ENCODE assay signal across 8 cellular contexts in genomic region chr14:24678801-24679247, GRCh38. TPM values are rescaled to one million over a fixed set of nuclear protein-coding genes. Genes with fewer than 3 reads are reported as not detected.
DNase-seq lines count a peak whose midpoint lies in the region; ATAC-seq, FAIRE-seq and TF ChIP-seq lines count a peak whose summit lies in the region.

No MANE protein-coding gene starts in this region.

- peaks cover 11% of the 10 kb centered on the region for H3K36me3 Mint-ChIP-seq in activated naive CD8-positive, alpha-beta T cell treated with anti-CD3 and anti-CD28 coated beads, Interleukin-2, amount 50 U/mL, for 24 hours (ENCODE audit: low read depth)

- H3K27ac ChIP-seq in SU-DHL-6 (ENCODE audit: low read depth, low read length) (no peak overlapping the region), rectal smooth muscle tissue (ENCODE audit: low read depth, low read length) (no peak overlapping the region)

- intact Hi-C loops in left cardiac atrium (cut with DNase I): no loop called here

- ATAC-seq in HG02759 (IDR thresholded peaks at IDR 0.05; ENCODE audit: unreplicated experiment) (peak; percentile 82), left cardiac atrium (peak; percentile 92 to 96)
- peak; percentile 69 for ATAC-seq in activated naive CD8-positive, alpha-beta T cell treated with anti-CD3 and anti-CD28 coated beads, Interleukin-2, amount 50 U/mL, for 24 hours

- H3K27me3 ChIP-seq in SU-DHL-6 (ENCODE audit: low read length) (no peaks in the 10 kb centered on the region), rectal smooth muscle tissue (ENCODE audit: control insufficient read depth, insufficient read depth, low read length) (peaks cover 2% of the 10 kb centered on the region)

- H3K4me2 ChIP-seq in SU-DHL-6 (ENCODE audit: low read depth, low read length, poor library complexity, severe bottlenecking): peak overlapping the region; percentile 60

- H3K27ac Mint-ChIP-seq in activated naive CD8-positive, alpha-beta T cell treated with anti-CD3 and anti-CD28 coated beads, Interleukin-2, amount 50 U/mL, for 24 hours: peak overlapping the region; percentile 95

- no peak for TF ChIP-seq POLR2A in GM12891 (IDR thresholded peaks at IDR 0.05; ENCODE audit: low read depth, low read length)

- peak overlapping the region; percentile 99 for H2AFZ ChIP-seq in SU-DHL-6 (ENCODE audit: low read depth, low read length, severe bottlenecking)

- no peaks in the 10 kb centered on the region for H3K27me3 Mint-ChIP-seq in activated naive CD8-positive, alpha-beta T cell treated with anti-CD3 and anti-CD28 coated beads, Interleukin-2, amount 50 U/mL, for 24 hours

- H3K9ac ChIP-seq in SU-DHL-6 (ENCODE audit: low read length): peak overlapping the region; percentile 49
- H3K9ac ChIP-seq in rectal smooth muscle tissue (ENCODE audit: low read length): no peak overlapping the region

- H3K9me3 ChIP-seq in SU-DHL-6 (ENCODE audit: insufficient read depth, low read length): no peaks in the 10 kb centered on the region

- H3K4me1 ChIP-seq in rectal smooth muscle tissue (ENCODE audit: control insufficient read depth, insufficient read depth, low read length): no peaks in the 10 kb centered on the region

- H3K4me3 Mint-ChIP-seq in activated naive CD8-positive, alpha-beta T cell treated with anti-CD3 and anti-CD28 coated beads, Interleukin-2, amount 50 U/mL, for 24 hours: peak overlapping the region; percentile 77

- peaks cover 80% of the 10 kb centered on the region for H3K4me1 Mint-ChIP-seq in activated naive CD8-positive, alpha-beta T cell treated with anti-CD3 and anti-CD28 coated beads, Interleukin-2, amount 50 U/mL, for 24 hours

- peak; percentile 99 for TF ChIP-seq CTCF in SU-DHL-6 (IDR thresholded peaks at IDR 0.05; ENCODE audit: insufficient read depth, low read length, poor library complexity, severe bottlenecking)

- no peaks in the 10 kb centered on the region for H4K20me1 ChIP-seq in SU-DHL-6 (ENCODE audit: low read depth, low read length)

- H3K9me3 Mint-ChIP-seq in activated naive CD8-positive, alpha-beta T cell treated with anti-CD3 and anti-CD28 coated beads, Interleukin-2, amount 50 U/mL, for 24 hours: peaks cover 8% of the 10 kb centered on the region

- H3K9me2 ChIP-seq in SU-DHL-6 (replicated peaks; ENCODE audit: insufficient read depth, low read length): no peaks in the 10 kb centered on the region

- no peaks in the 10 kb centered on the region; the same call in 1 of the 2 replicates for H3F3A ChIP-seq in SU-DHL-6 (ENCODE audit: insufficient read depth)

- H3K4me3 ChIP-seq in SU-DHL-6 (ENCODE audit: insufficient read depth, low read length, poor library complexity, severe bottlenecking): peak overlapping the region; percentile 39
- peak overlapping the region; percentile 52 for H3K4me3 ChIP-seq in rectal smooth muscle tissue (ENCODE audit: low read length)

- FAIRE-seq in GM12891 (lab: Jason Lieb, UNC): peak; percentile 84

- DNase-seq in GM12891 (ENCODE audit: insufficient read length, low spot score) (no peak), NCI-H128 (lab: John Stamatoyannopoulos, UW; ENCODE audit: unreplicated experiment) (peak; percentile 70), left cardiac atrium (peak; percentile 74), cerebellar nuclear complex (lab: John Stamatoyannopoulos, UW) (no peak)
- peak; percentile 80 for DNase-seq in activated naive CD8-positive, alpha-beta T cell treated with anti-CD3 and anti-CD28 coated beads, Interleukin-2, amount 50 U/mL, for 24 hours

- no peaks in the 10 kb centered on the region for H3K79me2 ChIP-seq in SU-DHL-6 (ENCODE audit: insufficient read depth, low read length)

- H3K36me3 ChIP-seq in SU-DHL-6 (ENCODE audit: low read length) (no peaks in the 10 kb centered on the region), rectal smooth muscle tissue (ENCODE audit: control insufficient read depth, insufficient read depth, low read length) (no peaks in the 10 kb centered on the region)

TF ChIP-seq in GM12891, 5 proteins besides CTCF, POLR2A, EP300 and RAD21:
- TF ChIP-seq PAX5 (IDR thresholded peaks at IDR 0.05; ENCODE audit: insufficient read depth, low read length, severe bottlenecking): no peak
- TF ChIP-seq SPI1 (IDR thresholded peaks at IDR 0.05; ENCODE audit: low read depth, low read length): peak; percentile 54

RNA-seq across cellular contexts. Expression of gene GZMB, which starts 44.8 kb away (rescaled TPM):
- 0.56 TPM for polyA plus RNA-seq in GM12891 (2012; ENCODE audit: low read depth, missing spikeins)
- total RNA-seq in left cardiac atrium: under 1 TPM; 0.47 to 0.73 TPM

Comparison
In these comparisons a context has a peak if more than half of its experiments do, and no peak if none do; other contexts are left out.
1. DNase-seq: peak in NCI-H128 (single experiment), activated naive CD8-positive, alpha-beta T cell treated with anti-CD3 and anti-CD28 coated beads, Interleukin-2, amount 50 U/mL, for 24 hours (single experiment) and left cardiac atrium (single experiment); none in GM12891 (single experiment) and cerebellar nuclear complex (0 of 2).
2. Peak in every context shown above with its lines, with median percentiles within 50 percentile points of each other: ATAC-seq.